ENCODE assay signal across 8 cellular contexts in genomic region chr19:38650911-38651584, GRCh38. TPM values are rescaled to one million over a fixed set of nuclear protein-coding genes. Genes with fewer than 3 reads are reported as not detected.
DNase-seq lines count a peak whose midpoint lies in the region; ATAC-seq and TF ChIP-seq lines count a peak whose summit lies in the region.

No MANE protein-coding gene starts in this region.

- H3K4me3 ChIP-seq in breast epithelium: peak overlapping the region; percentile 95 to 100 (median 95)
- H3K4me3 ChIP-seq in lower lobe of right lung: peak overlapping the region; percentile 83

- H3K36me3 ChIP-seq in breast epithelium: no peaks in the 10 kb centered on the region
- no peaks in the 10 kb centered on the region for H3K36me3 ChIP-seq in lower lobe of right lung

- H3K4me1 ChIP-seq in breast epithelium: peaks cover 4 to 35% of the 10 kb centered on the region in 2 donors
- H3K4me1 ChIP-seq in lower lobe of right lung: peaks cover 74% of the 10 kb centered on the region

- intact Hi-C loops in breast epithelium (cut with DNase I; ENCODE audit: low total_unique reads): no loop called here
- intact Hi-C loops in lower lobe of right lung (cut with DNase I): no loop called here

- peak; percentile 3 to 38 for ATAC-seq in lower lobe of right lung
- ATAC-seq in GM21515 (IDR thresholded peaks at IDR 0.05; ENCODE audit: unreplicated experiment): no peak

- TF ChIP-seq CTCF in breast epithelium (IDR thresholded peaks at IDR 0.05) (no peak), lower lobe of right lung (IDR thresholded peaks at IDR 0.05) (no peak), GM13977 (IDR thresholded peaks at IDR 0.05; ENCODE audit: extremely low read depth, insufficient read depth, missing control alignments) (no peak)

- H3K27me3 ChIP-seq in breast epithelium (no peaks in the 10 kb centered on the region), lower lobe of right lung (ENCODE audit: low read depth) (no peaks in the 10 kb centered on the region)

- TF ChIP-seq POLR2A in breast epithelium (IDR thresholded peaks at IDR 0.05): no peak

- in situ Hi-C loops in GM13977 (cut with MboI; ENCODE audit: low pct_unique_long_range_greater_than_20kb, low sequenced_read_pairs, unreplicated experiment): no loop called here

- H3K9me3 ChIP-seq in breast epithelium (no peaks in the 10 kb centered on the region), lower lobe of right lung (no peaks in the 10 kb centered on the region)

- H3K27ac ChIP-seq in breast epithelium: peak overlapping the region; percentile 98 to 99
- H3K27ac ChIP-seq in lower lobe of right lung: peak overlapping the region; percentile 88

- peak; percentile 65 for DNase-seq in A172 (ENCODE audit: low spot score)
- DNase-seq in LHCN-M2 (ENCODE audit: low read depth): peak; percentile 96
- DNase-seq in breast epithelium (ENCODE audit: low spot score in 2 of 2): no peak
- no peak for DNase-seq in lower lobe of right lung
- DNase-seq in GM13977 (ENCODE audit: low spot score): no peak
- DNase-seq in cerebellar cortex (ENCODE audit: low spot score): no peak
- no peak for DNase-seq in globus pallidus (ENCODE audit: low spot score)

RNA-seq across cellular contexts. Expression of gene ACTN4, which starts 3.6 kb away (rescaled TPM):
- 493 and 604 TPM in 2 replicates for total RNA-seq in A172 (2014; rRNA removed; shearing (Covaris generic))
- total RNA-seq in LHCN-M2 (2014; rRNA removed) (451 and 519 TPM in 2 replicates), breast epithelium (100 to 1,000 TPM; 182 to 296 (median 269) TPM), lower lobe of right lung (454 TPM)
- 1,228 TPM for polyA plus RNA-seq in LHCN-M2 (2012)

RNA-seq across cellular contexts. Expression of gene EIF3K, which starts 32.1 kb away (rescaled TPM):
- 358 and 549 TPM in 2 replicates for total RNA-seq in A172 (2014; rRNA removed; shearing (Covaris generic))
- total RNA-seq in LHCN-M2 (2014; rRNA removed) (279 and 320 TPM in 2 replicates), breast epithelium (100 to 1,000 TPM; 401 to 562 (median 420) TPM), lower lobe of right lung (229 TPM)
- polyA plus RNA-seq in LHCN-M2 (2012): 371 TPM

RNA-seq across cellular contexts. Expression of gene MAP4K1, which starts 33.3 kb away (rescaled TPM):
- 0.72 and 1.4 TPM in 2 replicates for total RNA-seq in A172 (2014; rRNA removed; shearing (Covaris generic))
- total RNA-seq in LHCN-M2 (2014; rRNA removed): 0.19 and 2.0 TPM in 2 replicates
- polyA plus RNA-seq in LHCN-M2 (2012): 0.09 TPM
- total RNA-seq in breast epithelium: 1 to 10 TPM; 2.5 to 9.3 (median 3.6) TPM
- 11.4 TPM for total RNA-seq in lower lobe of right lung

Comparison
In these comparisons a context has a peak if more than half of its experiments do, and no peak if none do; other contexts are left out.
1. DNase-seq: peak in A172 (single experiment) and LHCN-M2 (single experiment); none in breast epithelium (0 of 2), lower lobe of right lung (single experiment), GM13977 (single experiment), cerebellar cortex (single experiment) and globus pallidus (single experiment).